ENCODE assay signal across 33 cellular contexts in the genomic region with DNA sequence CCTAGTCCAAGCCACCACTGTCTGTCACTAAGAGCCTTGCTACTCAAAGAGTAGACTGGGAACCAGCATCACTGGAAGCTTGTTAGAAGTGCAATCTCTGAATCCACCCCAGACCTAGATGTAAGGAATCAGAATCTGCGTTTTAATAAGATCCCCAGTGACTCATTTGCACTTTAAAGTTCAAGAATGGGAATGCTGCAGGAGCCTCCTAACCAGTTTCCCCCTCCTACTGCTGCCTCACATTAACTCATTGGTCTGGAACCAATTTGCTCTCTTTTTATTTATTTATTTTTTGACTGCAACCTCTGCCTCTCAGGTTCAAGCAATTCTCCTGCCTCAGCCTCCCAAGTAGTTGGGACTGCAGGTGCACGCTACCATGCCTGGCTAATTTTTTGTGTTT.
"Had no signal": no experiment of that assay in that cellular context is flagged by ENCODE, and none has a peak within 500 bp of the region (broad histone marks: within the 10 kb centered on the region; RNA-seq: fewer than 3 reads in every experiment).

No MANE protein-coding gene starts in this region.

- H3K4me1 Mint-ChIP-seq: activated B cell treated with CpG ODN at 0.5 μM for 24 hours; activated CD4-positive, alpha-beta memory T cell treated with anti-CD3 and anti-CD28 coated beads, Interleukin-2, amount 10 ng/mL, durations not matched to agents 7 days and 5 days; activated CD8-positive, alpha-beta memory T cell treated with anti-CD3 and anti-CD28 coated beads, Interleukin-2, amount 10 ng/mL, durations not matched to agents 7 days and 5 days; activated naive CD4-positive, alpha-beta T cell treated with anti-CD3 and anti-CD28 coated beads, Interleukin-2, amount 10 ng/mL, durations not matched to agents 7 days and 5 days had no signal

- H3K4me2 ChIP-seq: KMS-11, SK-N-SH had no signal

- H3K9me3 Mint-ChIP-seq: activated B cell treated with CpG ODN at 0.5 μM for 24 hours; activated CD4-positive, alpha-beta memory T cell treated with anti-CD3 and anti-CD28 coated beads, Interleukin-2, amount 10 ng/mL, durations not matched to agents 7 days and 5 days; activated naive CD4-positive, alpha-beta T cell treated with anti-CD3 and anti-CD28 coated beads, Interleukin-2, amount 10 ng/mL, durations not matched to agents 7 days and 5 days had no signal

- ATAC-seq: activated CD8-positive, alpha-beta memory T cell treated with anti-CD3 and anti-CD28 coated beads, Interleukin-2, amount 10 ng/mL, durations not matched to agents 7 days and 5 days; activated naive CD8-positive, alpha-beta T cell treated with anti-CD3 and anti-CD28 coated beads, Interleukin-2, amount 50 U/mL, for 24 hours; Panc1 had no signal

- H3K9ac ChIP-seq: KMS-11, SK-N-SH had no signal

- DNase-seq: activated B cell treated with CpG ODN at 0.5 μM for 24 hours; activated CD4-positive, alpha-beta memory T cell treated with anti-CD3 and anti-CD28 coated beads, Interleukin-2, amount 10 ng/mL, durations not matched to agents 7 days and 5 days; activated CD4-positive, alpha-beta T cell treated with anti-CD3 and anti-CD28 coated beads for 4 hours; activated CD4-positive, CD25-positive, alpha-beta regulatory T cell treated with anti-CD3 and anti-CD28 coated beads, Interleukin-2, amount 50 U/mL, for 72 hours; activated CD8-positive, alpha-beta memory T cell treated with anti-CD3 and anti-CD28 coated beads for 24 hours; activated CD8-positive, alpha-beta memory T cell treated with anti-CD3 and anti-CD28 coated beads, Interleukin-2, amount 10 ng/mL, durations not matched to agents 7 days and 5 days; activated CD8-positive, alpha-beta memory T cell treated with anti-CD3 and anti-CD28 coated beads, Interleukin-2, amount 50 U/mL, for 48 hours; activated effector memory CD4-positive, alpha-beta T cell treated with Interleukin-2 at 50 U/mL for 16 hours; activated naive CD4-positive, alpha-beta T cell treated with anti-CD3 and anti-CD28 coated beads, Interleukin-2, amount 10 ng/mL, durations not matched to agents 7 days and 5 days; activated naive CD8-positive, alpha-beta T cell treated with anti-CD3 and anti-CD28 coated beads, Interleukin-2, amount 50 U/mL, for 24 hours; activated T-cell treated with anti-CD3 and anti-CD28 coated beads, Interleukin-2, amount 50 U/mL, for 48 hours; anterior cingulate cortex; brain microvascular endothelial cell; central memory CD4-positive, alpha-beta T cell; MM.1S; MV-4-11; NCI-H1092; NCI-H1436 treated with DMSO at 0.1 percent for 48 hours; NCI-H1694 treated with DMSO at 0.1 percent for 48 hours; NCI-H2029; NCI-H345; NCI-H524 treated with DMSO at 0.1 percent for 48 hours; SHP77; SJCRH30; SK-N-SH; SW 1271; T-helper 1 cell; T-helper 2 cell; T-helper 9 cell had no signal

- H3K9me2 ChIP-seq: SK-N-SH had no signal

- H3K36me3 Mint-ChIP-seq: activated CD8-positive, alpha-beta memory T cell treated with anti-CD3 and anti-CD28 coated beads, Interleukin-2, amount 10 ng/mL, durations not matched to agents 7 days and 5 days; activated naive CD4-positive, alpha-beta T cell treated with anti-CD3 and anti-CD28 coated beads, Interleukin-2, amount 10 ng/mL, durations not matched to agents 7 days and 5 days; activated naive CD8-positive, alpha-beta T cell had no signal

- H3K27ac Mint-ChIP-seq: activated B cell treated with CpG ODN at 0.5 μM for 24 hours; activated CD4-positive, alpha-beta memory T cell treated with anti-CD3 and anti-CD28 coated beads, Interleukin-2, amount 10 ng/mL, durations not matched to agents 7 days and 5 days; activated CD8-positive, alpha-beta memory T cell treated with anti-CD3 and anti-CD28 coated beads, Interleukin-2, amount 10 ng/mL, durations not matched to agents 7 days and 5 days; activated naive CD4-positive, alpha-beta T cell treated with anti-CD3 and anti-CD28 coated beads, Interleukin-2, amount 10 ng/mL, durations not matched to agents 7 days and 5 days; activated naive CD8-positive, alpha-beta T cell; activated naive CD8-positive, alpha-beta T cell treated with anti-CD3 and anti-CD28 coated beads, Interleukin-2, amount 50 U/mL, for 24 hours had no signal

- H3K36me3 ChIP-seq: brain microvascular endothelial cell, SJCRH30 had no signal

- H3K4me3 Mint-ChIP-seq: activated B cell treated with CpG ODN at 0.5 μM for 24 hours; activated CD4-positive, alpha-beta memory T cell treated with anti-CD3 and anti-CD28 coated beads, Interleukin-2, amount 10 ng/mL, durations not matched to agents 7 days and 5 days; activated CD8-positive, alpha-beta memory T cell treated with anti-CD3 and anti-CD28 coated beads, Interleukin-2, amount 10 ng/mL, durations not matched to agents 7 days and 5 days; activated naive CD4-positive, alpha-beta T cell treated with anti-CD3 and anti-CD28 coated beads, Interleukin-2, amount 10 ng/mL, durations not matched to agents 7 days and 5 days; activated naive CD8-positive, alpha-beta T cell; activated naive CD8-positive, alpha-beta T cell treated with anti-CD3 and anti-CD28 coated beads, Interleukin-2, amount 50 U/mL, for 24 hours had no signal

- H3K27me3 ChIP-seq: brain microvascular endothelial cell, SJCRH30 had no signal

- H3K4me1 ChIP-seq: SJCRH30 had no signal

- H3K27ac ChIP-seq: brain microvascular endothelial cell, KMS-11, SJCRH30, VCaP had no signal

- H3K9me3 ChIP-seq: SJCRH30, SK-N-SH had no signal

- H3K4me3 ChIP-seq: SJCRH30 had no signal
